Comparison of ENCODE assay signal across 8 cellular contexts in genomic region chr4:121484633-121485032, GRCh38.
DNase-seq lines count a peak whose midpoint lies in the region; ATAC-seq and TF ChIP-seq lines count a peak whose summit lies in the region.

No MANE protein-coding gene starts in this region.

- no peak overlapping the region for H3K4me3 Mint-ChIP-seq in mesothelial cell of epicardium

- H3K27ac Mint-ChIP-seq in mesothelial cell of epicardium = no peak overlapping the region

- peaks cover 1% of the 10 kb centered on the region for H3K36me3 Mint-ChIP-seq in mesothelial cell of epicardium

- peak; percentile 91 for ATAC-seq in GM18520 (IDR thresholded peaks at IDR 0.05; ENCODE audit: unreplicated experiment)
- peak; percentile 94 for ATAC-seq in HG02870 (IDR thresholded peaks at IDR 0.05; ENCODE audit: unreplicated experiment)

- peak; percentile 68 for DNase-seq in COR-L47 (lab: John Stamatoyannopoulos, UW)
- DNase-seq in NCI-H460 (ENCODE audit: extremely low read depth, low read depth) = peak; percentile 13
- DNase-seq in central memory CD4-positive, alpha-beta T cell = peak; percentile 3
- peak; percentile 74 to 78 for DNase-seq in lung microvascular endothelial cell (ENCODE audit: low read depth in 2 of 2)
- DNase-seq in mesothelial cell of epicardium (ENCODE audit: low spot score in 2 of 2, unreplicated experiment in 2 of 2) = no peak
- DNase-seq in activated T-cell treated with anti-CD3 and anti-CD28 coated beads for 4 hours = no peak

- no peak for TF ChIP-seq CTCF in mesothelial cell of epicardium (IDR thresholded peaks at IDR 0.05; ENCODE audit: unreplicated experiment)

- peaks cover 4% of the 10 kb centered on the region for H3K27me3 Mint-ChIP-seq in mesothelial cell of epicardium (ENCODE audit: low read depth)

- peaks cover 16% of the 10 kb centered on the region for H3K9me3 Mint-ChIP-seq in mesothelial cell of epicardium

- H3K4me1 Mint-ChIP-seq in mesothelial cell of epicardium = peaks cover 4% of the 10 kb centered on the region

Comparison
In these comparisons a context has a peak if more than half of its experiments do, and no peak if none do; other contexts are left out.
1. DNase-seq: peak in COR-L47 (single experiment), NCI-H460 (single experiment), central memory CD4-positive, alpha-beta T cell (single experiment) and lung microvascular endothelial cell (2 of 2); none in mesothelial cell of epicardium (0 of 2) and activated T-cell treated with anti-CD3 and anti-CD28 coated beads for 4 hours (single experiment).